Comparison of ENCODE assay signal across 17 cellular contexts in genomic region chr2:142724713-142725349, GRCh38.
DNase-seq lines count a peak whose midpoint lies in the region; ATAC-seq and TF ChIP-seq lines count a peak whose summit lies in the region.
"Had no signal": no experiment of that assay in that cellular context is flagged by ENCODE, and none has a peak within 500 bp of the region (broad histone marks: within the 10 kb centered on the region; RNA-seq: fewer than 3 reads in every experiment).

No MANE protein-coding gene starts in this region.

- 76 to 79% (median 77%) methylated on average over 2 of the region's 2 CpGs for WGBS in heart left ventricle, 4 donors

- CTCF ChIA-PET in activated CD4-positive, alpha-beta T cell treated with anti-CD3 and anti-CD28 coated beads for 36 hours (lab: Charles Lee), result no interaction called here

- ATAC-seq in GM19328 (IDR thresholded peaks at IDR 0.05; ENCODE audit: unreplicated experiment), result peak; percentile 58
- ATAC-seq in GM21723 (IDR thresholded peaks at IDR 0.05; ENCODE audit: unreplicated experiment), result peak; percentile 64
- ATAC-seq in HG03135 (IDR thresholded peaks at IDR 0.05; ENCODE audit: unreplicated experiment), result peak; percentile 52
- no peak for ATAC-seq in activated CD4-positive, alpha-beta T cell treated with anti-CD3 and anti-CD28 coated beads for 36 hours
- no peak for ATAC-seq in heart left ventricle
- ATAC-seq: WTC11 had no signal

- no peaks in the 10 kb centered on the region for H3K27me3 ChIP-seq in heart left ventricle
- H3K27me3 ChIP-seq: BLaER1 treated with 17β-estradiol and CSF1 and Interleukin-3, amounts not matched to agents 10 nM and 100 nM; left lung; sigmoid colon had no signal

- H3K27me3 Mint-ChIP-seq in activated CD4-positive, alpha-beta T cell treated with anti-CD3 and anti-CD28 coated beads for 36 hours, result no peaks in the 10 kb centered on the region

- H3K9me3 Mint-ChIP-seq in activated CD4-positive, alpha-beta T cell treated with anti-CD3 and anti-CD28 coated beads for 36 hours (ENCODE audit: low read depth), result peaks cover 10% of the 10 kb centered on the region

- no peak for TF ChIP-seq POLR2A in heart left ventricle (IDR thresholded peaks at IDR 0.05)

- no peak for DNase-seq in activated CD4-positive, alpha-beta T cell treated with anti-CD3 and anti-CD28 coated beads for 36 hours
- no peak for DNase-seq in stimulated activated CD4-positive, alpha-beta T cell treated with anti-CD3 and anti-CD28 coated beads, Interleukin-4, amount 100 ng/mL, for 4 hours
- DNase-seq in nucleus accumbens (lab: John Stamatoyannopoulos, UW), result no peak
- no peak for DNase-seq in heart left ventricle
- DNase-seq: activated effector memory CD4-positive, alpha-beta T cell treated with anti-CD3 and anti-CD28 coated beads, Interleukin-2, amount 50 U/mL, for 16 hours; aorta; left lung; NCI-H2107; NCI-H69; sigmoid colon; T-helper 1 cell had no signal

- no peak overlapping the region for H3K4me3 ChIP-seq in heart left ventricle
- H3K4me3 ChIP-seq: BLaER1 treated with 17β-estradiol and CSF1 and Interleukin-3, amounts not matched to agents 10 nM and 100 nM; left lung; sigmoid colon; thoracic aorta had no signal

- intact Hi-C loops in activated CD4-positive, alpha-beta T cell treated with anti-CD3 and anti-CD28 coated beads for 36 hours (cut with DNase I, micrococcal nuclease), result no loop called here
- intact Hi-C loops in heart left ventricle (cut with DNase I), result no loop called here

- peaks cover 0 to 11% (median 0%) of the 10 kb centered on the region in 12 donors for H3K9me3 ChIP-seq in heart left ventricle

- no peak overlapping the region for H3K4me3 Mint-ChIP-seq in activated CD4-positive, alpha-beta T cell treated with anti-CD3 and anti-CD28 coated beads for 36 hours
- H3K4me3 Mint-ChIP-seq: WTC11 had no signal

- no peak overlapping the region for H3K27ac ChIP-seq in heart left ventricle
- H3K27ac ChIP-seq: BLaER1 treated with 17β-estradiol and CSF1 and Interleukin-3, amounts not matched to agents 10 nM and 100 nM; left lung; sigmoid colon; thoracic aorta had no signal

- H3K36me3 ChIP-seq in heart left ventricle, result no peaks in the 10 kb centered on the region
- H3K36me3 ChIP-seq: BLaER1 treated with 17β-estradiol and CSF1 and Interleukin-3, amounts not matched to agents 10 nM and 100 nM; left lung; sigmoid colon; thoracic aorta had no signal

- no peak for TF ChIP-seq CTCF in heart left ventricle (IDR thresholded peaks at IDR 0.05)

- POLR2A ChIA-PET in activated CD4-positive, alpha-beta T cell treated with anti-CD3 and anti-CD28 coated beads for 36 hours (lab: Charles Lee), result no interaction called here

- no peaks in the 10 kb centered on the region for H3K36me3 Mint-ChIP-seq in activated CD4-positive, alpha-beta T cell treated with anti-CD3 and anti-CD28 coated beads for 36 hours (ENCODE audit: low read depth)

- no peaks in the 10 kb centered on the region for H3K4me1 ChIP-seq in heart left ventricle
- H3K4me1 ChIP-seq: BLaER1 treated with 17β-estradiol and CSF1 and Interleukin-3, amounts not matched to agents 10 nM and 100 nM; left lung; sigmoid colon had no signal

- H3K27ac Mint-ChIP-seq in activated CD4-positive, alpha-beta T cell treated with anti-CD3 and anti-CD28 coated beads for 36 hours, result no peak overlapping the region
- H3K27ac Mint-ChIP-seq: WTC11 had no signal

- H3K4me1 Mint-ChIP-seq in activated CD4-positive, alpha-beta T cell treated with anti-CD3 and anti-CD28 coated beads for 36 hours, result no peaks in the 10 kb centered on the region

Comparison
In these comparisons a context has a peak if more than half of its experiments do, and no peak if none do; other contexts are left out.
1. ATAC-seq: peak in GM19328 (single experiment), GM21723 (single experiment) and HG03135 (single experiment); none in activated CD4-positive, alpha-beta T cell treated with anti-CD3 and anti-CD28 coated beads for 36 hours (single experiment) and heart left ventricle (0 of 4).